10 cellular contexts compared by ENCODE assay signal in the genomic region with DNA sequence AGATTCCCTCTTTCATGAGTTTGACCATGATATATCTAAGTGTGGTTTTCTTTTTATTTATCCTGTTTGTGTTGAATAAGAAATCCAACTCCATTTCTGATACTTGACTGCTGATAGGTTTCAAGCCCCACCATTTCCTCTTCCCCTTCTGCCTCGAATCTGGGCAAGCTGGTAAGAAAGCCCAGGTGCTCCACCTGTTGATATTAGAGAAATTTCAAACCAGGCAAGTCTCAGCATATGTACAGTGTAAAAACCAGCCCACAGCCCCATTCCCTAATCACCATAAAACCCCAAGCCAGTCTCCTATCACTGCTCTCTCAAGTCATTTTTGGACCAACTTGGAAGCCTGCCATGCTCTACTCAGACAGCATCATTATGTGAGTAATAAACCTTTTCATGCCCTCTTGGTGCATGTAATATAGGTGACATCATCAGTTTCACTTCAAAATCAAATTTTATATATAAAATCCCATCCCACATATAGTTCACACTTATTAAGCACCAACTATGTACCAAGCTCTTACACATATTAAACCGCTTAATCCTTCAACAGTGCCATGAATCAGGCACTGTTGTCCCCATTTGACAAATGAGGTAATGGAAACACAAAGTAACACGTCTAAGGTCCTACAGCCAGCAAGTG. TPM values are rescaled to one million over a fixed set of nuclear protein-coding genes. Genes with fewer than 3 reads are reported as not detected.
DNase-seq lines count a peak whose midpoint lies in the region; ATAC-seq and TF ChIP-seq lines count a peak whose summit lies in the region.
"Had no signal": no experiment of that assay in that cellular context is flagged by ENCODE, and none has a peak within 500 bp of the region (broad histone marks: within the 10 kb centered on the region; RNA-seq: fewer than 3 reads in every experiment).

No MANE protein-coding gene starts in this region.

- peak overlapping the region; percentile 21 for H3K27ac Mint-ChIP-seq in activated CD8-positive, alpha-beta T cell treated with anti-CD3 and anti-CD28 coated beads, Interleukin-2, amount 10 ng/mL, durations not matched to agents 7 days and 5 days
- H3K27ac Mint-ChIP-seq in CD8-positive, alpha-beta memory T cell = peak overlapping the region in 3 of 8 donors; percentile 17 to 72 (median 44)
- peak overlapping the region in 2 of 7 donors; percentile 33 to 74 for H3K27ac Mint-ChIP-seq in CD14-positive monocyte
- H3K27ac Mint-ChIP-seq: type B pancreatic cell had no signal

- peaks cover 7% of the 10 kb centered on the region for H3K4me1 ChIP-seq in CD8-positive, alpha-beta memory T cell (ENCODE audit: insufficient read depth, low read length)
- H3K4me1 ChIP-seq in prostate gland (replicated peaks) = no peaks in the 10 kb centered on the region

- 53% methylated on average over 3 of the region's 3 CpGs for WGBS in prostate gland

- no peaks in the 10 kb centered on the region for H3K36me3 ChIP-seq in kidney epithelial cell (ENCODE audit: control insufficient read depth, insufficient read depth, low read length)
- H3K36me3 ChIP-seq in CD8-positive, alpha-beta memory T cell (ENCODE audit: insufficient read depth, low read length) = no peaks in the 10 kb centered on the region
- no peaks in the 10 kb centered on the region for H3K36me3 ChIP-seq in prostate gland

- H3K4me3 ChIP-seq in AG10803 (ENCODE audit: low read length) (no peak overlapping the region), kidney epithelial cell (ENCODE audit: low read depth, low read length) (no peak overlapping the region), prostate gland (no peak overlapping the region)
- H3K4me3 ChIP-seq in CD8-positive, alpha-beta memory T cell (ENCODE audit: low read length) = no peak overlapping the region

- H3K4me1 Mint-ChIP-seq in activated CD8-positive, alpha-beta T cell treated with anti-CD3 and anti-CD28 coated beads, Interleukin-2, amount 10 ng/mL, durations not matched to agents 7 days and 5 days (ENCODE audit: low read depth) = peaks cover 25% of the 10 kb centered on the region
- H3K4me1 Mint-ChIP-seq in CD8-positive, alpha-beta memory T cell = peaks cover 27 to 69% (median 54%) of the 10 kb centered on the region in 3 donors
- H3K4me1 Mint-ChIP-seq in CD14-positive monocyte = no peaks in the 10 kb centered on the region

- no peaks in the 10 kb centered on the region for H3K9me3 ChIP-seq in CD8-positive, alpha-beta memory T cell (ENCODE audit: low read length)
- no peaks in the 10 kb centered on the region for H3K9me3 ChIP-seq in prostate gland
- H3K9me3 ChIP-seq: neutrophil had no signal

- POLR2A ChIA-PET in activated CD8-positive, alpha-beta T cell treated with anti-CD3 and anti-CD28 coated beads, Interleukin-2, amount 10 ng/mL, durations not matched to agents 7 days and 5 days (lab: Charles Lee) = no interaction called here
- POLR2A ChIA-PET in CD8-positive, alpha-beta memory T cell (lab: Charles Lee) = no interaction called here

- no peaks in the 10 kb centered on the region for H3K9me3 Mint-ChIP-seq in activated CD8-positive, alpha-beta T cell treated with anti-CD3 and anti-CD28 coated beads, Interleukin-2, amount 10 ng/mL, durations not matched to agents 7 days and 5 days (ENCODE audit: insufficient read depth)
- H3K9me3 Mint-ChIP-seq in CD8-positive, alpha-beta memory T cell = no peaks in the 10 kb centered on the region
- no peaks in the 10 kb centered on the region for H3K9me3 Mint-ChIP-seq in CD14-positive monocyte
- H3K9me3 Mint-ChIP-seq: type B pancreatic cell had no signal

- H3K36me3 Mint-ChIP-seq in activated CD8-positive, alpha-beta T cell treated with anti-CD3 and anti-CD28 coated beads, Interleukin-2, amount 10 ng/mL, durations not matched to agents 7 days and 5 days (ENCODE audit: low read depth) = peaks cover 63% of the 10 kb centered on the region
- H3K36me3 Mint-ChIP-seq in CD8-positive, alpha-beta memory T cell = peaks cover 16 to 75% (median 18%) of the 10 kb centered on the region in 3 donors
- H3K36me3 Mint-ChIP-seq in CD14-positive monocyte = peaks cover 65 to 77% of the 10 kb centered on the region in 2 donors

- CTCF ChIA-PET in activated CD8-positive, alpha-beta T cell treated with anti-CD3 and anti-CD28 coated beads, Interleukin-2, amount 10 ng/mL, durations not matched to agents 7 days and 5 days (lab: Charles Lee) = interaction anchor here (0.6 kb wide), 1 partner anchor 13 kb away, joined by 4 read pairs; no protein-coding TSS in a partner anchor
- CTCF ChIA-PET in CD8-positive, alpha-beta memory T cell (lab: Charles Lee) = no interaction called here

- H3K27me3 ChIP-seq in kidney epithelial cell (ENCODE audit: control insufficient read depth, insufficient read depth, low read length) = no peaks in the 10 kb centered on the region
- no peaks in the 10 kb centered on the region for H3K27me3 ChIP-seq in CD8-positive, alpha-beta memory T cell (ENCODE audit: insufficient read depth, low read length, poor library complexity, severe bottlenecking)
- no peaks in the 10 kb centered on the region for H3K27me3 ChIP-seq in prostate gland (replicated peaks; ENCODE audit: insufficient read depth)
- H3K27me3 ChIP-seq: neutrophil had no signal

- no peak overlapping the region for H3K27ac ChIP-seq in CD8-positive, alpha-beta memory T cell (ENCODE audit: low read depth, low read length)
- no peak overlapping the region for H3K27ac ChIP-seq in prostate gland
- H3K27ac ChIP-seq: neutrophil had no signal

- peak; percentile 32 for DNase-seq in AG10803 (ENCODE audit: low read depth)
- DNase-seq in HCEC 1CT = peak; percentile 65
- DNase-seq in activated CD8-positive, alpha-beta T cell treated with anti-CD3 and anti-CD28 coated beads, Interleukin-2, amount 10 ng/mL, durations not matched to agents 7 days and 5 days = no peak
- peak; percentile 23 for DNase-seq in kidney epithelial cell (ENCODE audit: low read depth)
- DNase-seq in CD8-positive, alpha-beta memory T cell = no peak
- DNase-seq in CD14-positive monocyte (ENCODE audit: low spot score) = no peak
- no peak for DNase-seq in prostate gland (ENCODE audit: low spot score)

- TF ChIP-seq CTCF in AG10803 (conservative IDR thresholded peaks at IDR 0.05; ENCODE audit: low read length) (no peak), kidney epithelial cell (IDR thresholded peaks at IDR 0.05; ENCODE audit: insufficient read depth, low read length, poor library complexity, severe bottlenecking) (no peak), CD14-positive monocyte (IDR thresholded peaks at IDR 0.05) (no peak), prostate gland (IDR thresholded peaks at IDR 0.05) (no peak)

- no peak for ATAC-seq in activated CD8-positive, alpha-beta T cell treated with anti-CD3 and anti-CD28 coated beads, Interleukin-2, amount 10 ng/mL, durations not matched to agents 7 days and 5 days
- no peak for ATAC-seq in HG03159 (IDR thresholded peaks at IDR 0.05; ENCODE audit: unreplicated experiment)

- TF ChIP-seq POLR2A in prostate gland (IDR thresholded peaks at IDR 0.05) = no peak

- H3K27me3 Mint-ChIP-seq in activated CD8-positive, alpha-beta T cell treated with anti-CD3 and anti-CD28 coated beads, Interleukin-2, amount 10 ng/mL, durations not matched to agents 7 days and 5 days (ENCODE audit: low read depth) = no peaks in the 10 kb centered on the region
- no peaks in the 10 kb centered on the region for H3K27me3 Mint-ChIP-seq in CD8-positive, alpha-beta memory T cell
- no peaks in the 10 kb centered on the region for H3K27me3 Mint-ChIP-seq in CD14-positive monocyte (ENCODE audit: low read depth in 3 of 3)
- H3K27me3 Mint-ChIP-seq: type B pancreatic cell had no signal

- H3K4me3 Mint-ChIP-seq in activated CD8-positive, alpha-beta T cell treated with anti-CD3 and anti-CD28 coated beads, Interleukin-2, amount 10 ng/mL, durations not matched to agents 7 days and 5 days = no peak overlapping the region
- H3K4me3 Mint-ChIP-seq in CD8-positive, alpha-beta memory T cell = no peak overlapping the region
- no peak overlapping the region for H3K4me3 Mint-ChIP-seq in CD14-positive monocyte
- H3K4me3 Mint-ChIP-seq: type B pancreatic cell had no signal

- intact Hi-C loops in CD14-positive monocyte (cut with micrococcal nuclease) (no loop called here), prostate gland (cut with DNase I) (no loop called here)

RNA-seq across cellular contexts. Expression of a gene that starts 46.6 kb away (rescaled TPM):
- 100 to 1,000 TPM; 136 to 140 TPM for total RNA-seq in activated CD8-positive, alpha-beta T cell treated with anti-CD3 and anti-CD28 coated beads, Interleukin-2, amount 10 ng/mL, durations not matched to agents 7 days and 5 days
- total RNA-seq in kidney epithelial cell (98.2 and 122 TPM in 2 replicates), prostate gland (10 to 100 TPM; 54.3 to 96.8 TPM)
- total RNA-seq in CD8-positive, alpha-beta memory T cell = 100 to 1,000 TPM; 337 to 343 TPM
- 97.8 TPM for polyA plus RNA-seq in CD8-positive, alpha-beta memory T cell
- polyA plus RNA-seq in CD14-positive monocyte = 10 to 100 TPM; 70.6 to 72.6 TPM

Comparison
In these comparisons a context has a peak if more than half of its experiments do, and no peak if none do; other contexts are left out.
1. DNase-seq: peak in AG10803 (single experiment), HCEC 1CT (single experiment) and kidney epithelial cell (single experiment); none in activated CD8-positive, alpha-beta T cell treated with anti-CD3 and anti-CD28 coated beads, Interleukin-2, amount 10 ng/mL, durations not matched to agents 7 days and 5 days (single experiment), CD8-positive, alpha-beta memory T cell (0 of 5), CD14-positive monocyte (single experiment) and prostate gland (single experiment).